ENCODE assay signal across 8 cellular contexts in the genomic region with DNA sequence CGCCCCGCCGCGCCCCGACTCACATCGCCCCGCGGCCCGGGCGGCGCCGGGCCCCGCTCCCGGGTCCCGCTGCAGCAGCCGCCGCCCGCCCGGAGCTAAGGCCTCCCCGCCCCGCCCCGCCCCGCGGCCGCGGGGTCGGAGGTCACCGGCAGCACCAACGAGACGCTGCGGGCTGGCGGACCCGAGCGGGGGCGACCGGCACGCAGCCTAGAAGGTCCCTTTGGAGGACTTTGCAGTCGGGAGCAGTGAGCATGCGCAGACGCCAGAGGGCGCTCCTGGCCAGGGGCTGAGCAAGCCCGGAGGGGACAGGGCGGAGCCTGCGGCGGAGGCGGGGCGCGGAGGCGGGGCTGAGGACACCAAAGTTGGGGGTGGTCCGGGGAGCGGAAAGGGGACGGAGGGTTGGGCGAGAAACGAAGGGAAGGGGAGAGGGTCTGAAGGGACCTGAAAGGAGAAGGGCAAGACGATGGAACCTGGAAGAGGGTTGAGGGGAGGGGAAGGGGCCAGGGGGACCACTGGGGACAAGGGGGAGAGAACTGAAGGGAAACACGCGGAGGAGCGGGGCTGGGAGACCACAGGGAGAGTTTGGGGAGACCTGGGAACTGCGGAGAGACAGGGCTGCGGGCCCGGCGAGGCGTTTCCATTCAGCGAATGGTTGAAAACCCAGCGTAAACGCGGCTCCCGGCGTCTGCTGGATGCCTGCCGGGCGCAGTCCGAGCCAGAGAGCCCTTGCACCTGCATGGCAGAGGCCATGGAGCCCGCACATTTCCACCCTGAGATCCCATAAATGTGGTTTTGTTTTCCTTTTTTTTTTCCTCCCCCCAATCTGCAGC. TPM values are rescaled to one million over a fixed set of nuclear protein-coding genes. Genes with fewer than 3 reads are reported as not detected.
DNase-seq lines count a peak whose midpoint lies in the region; TF ChIP-seq lines count a peak whose summit lies in the region.

Gene FRS3, minus strand, starts transcription at position 108 of the 830 bp plus-strand sequence. CDS start 2,913 bp downstream, outside the sequence.

- no peaks in the 10 kb centered on the region for H3K9me3 Mint-ChIP-seq in neural crest cell

- H3K4me1 ChIP-seq in ES-I3 (ENCODE audit: insufficient read depth, low read length) (no peaks in the 10 kb centered on the region), stomach (peaks cover 32 to 89% (median 64%) of the 10 kb centered on the region in 4 donors)

- H3K4me3 ChIP-seq in stomach, result peak within 1 kb of the TSS; percentile 67 to 91 (median 70)

- intact Hi-C loops in stomach (cut with DNase I; ENCODE audit: low total_unique reads), result loop anchor here (10.0 kb wide), 1 partner anchor 265 kb away; no protein-coding TSS in a partner anchor

- H3K27ac Mint-ChIP-seq in neural crest cell (ENCODE audit: unreplicated experiment), result peak within 1 kb of the TSS; percentile 79

- H3K27ac ChIP-seq in RWPE1, result peak within 1 kb of the TSS; percentile 97
- peak within 1 kb of the TSS; percentile 82 to 94 (median 90) for H3K27ac ChIP-seq in stomach

- CTCF ChIA-PET in RWPE1 (lab: Yijun Ruan, JAX), result interaction anchor here (0.6 to 1.2 kb wide), 5 partner anchors 16 to 317 kb away, joined by 3 to 5 read pairs (median 4); no protein-coding TSS in a partner anchor

- no peak for TF ChIP-seq POLR2A in stomach (IDR thresholded peaks at IDR 0.05)

- H3K27me3 Mint-ChIP-seq in neural crest cell (ENCODE audit: low read depth), result peaks cover 6% of the 10 kb centered on the region

- DNase-seq in H4 (ENCODE audit: low spot score), result peak; percentile 92
- DNase-seq in RWPE1 (ENCODE audit: low spot score), result peak; percentile 93
- DNase-seq in activated effector memory CD4-positive, alpha-beta T cell treated with Interleukin-2 at 50 U/mL for 16 hours, result peak; percentile 97
- peak; percentile 92 for DNase-seq in fibroblast of the conjunctiva (ENCODE audit: low read depth)
- peak; percentile 100 for DNase-seq in neural crest cell (ENCODE audit: low read depth, low spot score)
- peak; percentile 99 for DNase-seq in stomach

- POLR2A ChIA-PET in RWPE1 (lab: Yijun Ruan, JAX; ENCODE audit: low non-redundant PET), result no interaction called here

- no peak for TF ChIP-seq EP300 in stomach (IDR thresholded peaks at IDR 0.05)

- H3K9me3 ChIP-seq in ES-I3 (ENCODE audit: control insufficient read depth, insufficient read depth, low read length) (no peaks in the 10 kb centered on the region), stomach (no peaks in the 10 kb centered on the region)

- WGBS in stomach, 5 donors, result 0 to 1% (median 1%) methylated on average over 32 to 72 of the region's 73 CpGs

- H3K4me1 Mint-ChIP-seq in neural crest cell, result peaks cover 17% of the 10 kb centered on the region

- no peaks in the 10 kb centered on the region for H3K36me3 ChIP-seq in ES-I3 (ENCODE audit: insufficient read depth, low read length)
- H3K36me3 ChIP-seq in stomach, result peaks cover under 1 to 24% (median 24%) of the 10 kb centered on the region in 4 donors

- H3K27me3 ChIP-seq in stomach, result no peaks in the 10 kb centered on the region

- H3K9ac ChIP-seq in ES-I3 (ENCODE audit: low read depth, low read length), result peak within 1 kb of the TSS; percentile 81

- TF ChIP-seq CTCF in LNCAP (IDR thresholded peaks at IDR 0.05), result peak; percentile 84
- peak; percentile 96 for TF ChIP-seq CTCF in RWPE1 (conservative IDR thresholded peaks at IDR 0.05; ENCODE audit: low read depth)
- peak; percentile 92 for TF ChIP-seq CTCF in neural crest cell (conservative IDR thresholded peaks at IDR 0.05)
- peak in 6 of 7 experiments; percentile 5 to 95 (median 92) for TF ChIP-seq CTCF in stomach (IDR thresholded peaks at IDR 0.05)

- no peaks in the 10 kb centered on the region for H3K36me3 Mint-ChIP-seq in neural crest cell (ENCODE audit: low read depth)

- peak within 1 kb of the TSS; percentile 94 for H3K4me3 Mint-ChIP-seq in neural crest cell

RNA-seq across cellular contexts. Expression of gene FRS3, which starts in this region (rescaled TPM):
- 0.66 and 1.1 TPM in 2 replicates for total RNA-seq in H4 (2014; rRNA removed; shearing (Covaris generic))
- total RNA-seq in neural crest cell, result 6.8 and 7.1 TPM in 2 replicates
- total RNA-seq in stomach, result 10 to 100 TPM in 1 of 5 donors, 1 to 10 TPM in 3, under 1 TPM in 1; 0.29 to 22.2 (median 3.1) TPM
- 1 to 10 TPM; 2.9 to 4.4 (median 4.1) TPM for polyA plus RNA-seq in stomach

Comparison
In these comparisons a context has a peak if more than half of its experiments do, and no peak if none do; other contexts are left out.
1. Peak in every context shown above with its lines: DNase-seq, H3K4me3 ChIP-seq and H3K27ac ChIP-seq.